8 cellular contexts compared by ENCODE assay signal in genomic region chr17:37527249-37527851, GRCh38. TPM values are rescaled to one million over a fixed set of nuclear protein-coding genes. Genes with fewer than 3 reads are reported as not detected.
DNase-seq lines count a peak whose midpoint lies in the region; ATAC-seq and TF ChIP-seq lines count a peak whose summit lies in the region.

No MANE protein-coding gene starts in this region.

- H2AK5ac ChIP-seq in mesenchymal stem cell (ENCODE audit: low read length, severe bottlenecking) = no peak overlapping the region

- no peak overlapping the region for H3K4ac ChIP-seq in mesenchymal stem cell (ENCODE audit: low read depth in 1 of 2, low read length in 2 of 2)

- H3K79me1 ChIP-seq in mesenchymal stem cell (replicated peaks; ENCODE audit: low read length, poor library complexity, severe bottlenecking) = peaks cover 14% of the 10 kb centered on the region

- CTCF ChIA-PET in activated CD4-positive, alpha-beta T cell treated with anti-CD3 and anti-CD28 coated beads for 36 hours (lab: Charles Lee) = interaction anchor here (0.6 to 2.1 kb wide), 21 partner anchors 8 to 289 kb away, joined by 3 to 8 read pairs (median 3); no protein-coding TSS in a partner anchor
- CTCF ChIA-PET in Panc1 (lab: Charles Lee) = interaction anchor here (1.1 kb wide), 1 partner anchor 56 kb away, joined by 3 read pairs; no protein-coding TSS in a partner anchor

- no peaks in the 10 kb centered on the region for H3K9me3 Mint-ChIP-seq in activated CD4-positive, alpha-beta T cell treated with anti-CD3 and anti-CD28 coated beads for 36 hours (ENCODE audit: low read depth)

- H3K4me1 ChIP-seq in Panc1 (ENCODE audit: control insufficient read depth, insufficient read depth, low read length) = no peaks in the 10 kb centered on the region
- no peaks in the 10 kb centered on the region for H3K4me1 ChIP-seq in colonic mucosa
- peaks cover 2% of the 10 kb centered on the region for H3K4me1 ChIP-seq in mesenchymal stem cell (ENCODE audit: control insufficient read depth, insufficient read depth, low read depth, low read length)

- H3K9ac ChIP-seq in colonic mucosa (ENCODE audit: low read depth in 2 of 2, low read length in 2 of 2) (no peak overlapping the region), mesenchymal stem cell (ENCODE audit: low read length) (no peak overlapping the region)

- H3K27ac ChIP-seq in Panc1 (ENCODE audit: low read length) (no peak overlapping the region), colonic mucosa (no peak overlapping the region), mesenchymal stem cell (ENCODE audit: low read length, poor library complexity, severe bottlenecking) (no peak overlapping the region)

- no peak overlapping the region for H2BK120ac ChIP-seq in mesenchymal stem cell (ENCODE audit: low read depth, low read length)

- no peak overlapping the region for H2BK5ac ChIP-seq in mesenchymal stem cell (ENCODE audit: low read depth, low read length, poor library complexity, severe bottlenecking)

- no peaks in the 10 kb centered on the region for H3K36me3 ChIP-seq in Panc1 (ENCODE audit: control insufficient read depth, insufficient read depth, low read length)
- H3K36me3 ChIP-seq in colonic mucosa = no peaks in the 10 kb centered on the region
- peaks cover 19 to 81% of the 10 kb centered on the region in 2 experiments for H3K36me3 ChIP-seq in mesenchymal stem cell (ENCODE audit: control insufficient read depth in 1 of 2, insufficient read depth in 2 of 2, low read depth in 1 of 2, low read length in 2 of 2)

- POLR2A ChIA-PET in activated CD4-positive, alpha-beta T cell treated with anti-CD3 and anti-CD28 coated beads for 36 hours (lab: Charles Lee) = interaction anchor here (0.6 kb wide), 1 partner anchor 23 kb away, joined by 3 read pairs; no protein-coding TSS in a partner anchor
- POLR2A ChIA-PET in Panc1 (lab: Charles Lee) = interaction anchor here (0.6 kb wide), 1 partner anchor 288 kb away, joined by 3 read pairs; no protein-coding TSS in a partner anchor

- H3K23ac ChIP-seq in mesenchymal stem cell (ENCODE audit: low read length in 2 of 2) = no peak overlapping the region

- 74% methylated on average over 2 of the region's 5 CpGs for WGBS in mesenchymal stem cell

- no peaks in the 10 kb centered on the region for H3K27me3 Mint-ChIP-seq in activated CD4-positive, alpha-beta T cell treated with anti-CD3 and anti-CD28 coated beads for 36 hours

- no peak overlapping the region for H3K4me2 ChIP-seq in mesenchymal stem cell (ENCODE audit: low read length, poor library complexity, severe bottlenecking)

- DNase-seq in activated CD4-positive, alpha-beta T cell treated with anti-CD3 and anti-CD28 coated beads for 36 hours = peak; percentile 25
- DNase-seq in activated CD4-positive, alpha-beta T cell treated with anti-CD3 and anti-CD28 coated beads for 1 hour = no peak
- DNase-seq in HT-29 (ENCODE audit: low spot score) (peak; percentile 87), Panc1 (ENCODE audit: low read depth, low spot score) (peak; percentile 13), colonic mucosa (peak; percentile 25), mesenchymal stem cell (peak; percentile 63), T1000 (lab: John Stamatoyannopoulos, UW) (no peak), NCI-H1048 (lab: John Stamatoyannopoulos, UW) (no peak)

- ATAC-seq in activated CD4-positive, alpha-beta T cell treated with anti-CD3 and anti-CD28 coated beads for 36 hours = peak; percentile 86
- ATAC-seq in Panc1 = peak; percentile 91

- no peak overlapping the region for H2BK15ac ChIP-seq in mesenchymal stem cell (ENCODE audit: low read depth, poor library complexity, severe bottlenecking)

- peaks cover 31% of the 10 kb centered on the region for H3K36me3 Mint-ChIP-seq in activated CD4-positive, alpha-beta T cell treated with anti-CD3 and anti-CD28 coated beads for 36 hours (ENCODE audit: low read depth)

- H3K9me3 ChIP-seq in Panc1 (ENCODE audit: control insufficient read depth, insufficient read depth, low read depth, low read length) = no peaks in the 10 kb centered on the region
- no peaks in the 10 kb centered on the region for H3K9me3 ChIP-seq in colonic mucosa
- H3K9me3 ChIP-seq in mesenchymal stem cell (ENCODE audit: control insufficient read depth, low read length) = no peaks in the 10 kb centered on the region

- H3K18ac ChIP-seq in mesenchymal stem cell (ENCODE audit: low read depth in 1 of 2, low read length in 2 of 2) = no peak overlapping the region

- H4K91ac ChIP-seq in mesenchymal stem cell (ENCODE audit: low read length) = no peak overlapping the region

- no peak overlapping the region for H4K8ac ChIP-seq in mesenchymal stem cell (ENCODE audit: low read length)

- in situ Hi-C loops in Panc1 (cut with HindIII; ENCODE audit: low pct_unique_long_range_greater_than_20kb, low sequenced_read_pairs) = no loop called here

- intact Hi-C loops in activated CD4-positive, alpha-beta T cell treated with anti-CD3 and anti-CD28 coated beads for 36 hours (cut with DNase I, micrococcal nuclease) = loop anchor here (1.0 to 5.0 kb wide), 6 partner anchors 80 to 289 kb away; partner anchors contain the start of gene SYNRG (in 2 of the 2)
- intact Hi-C loops in Panc1 (cut with micrococcal nuclease; ENCODE audit: unreplicated experiment) = no loop called here
- intact Hi-C loops in colonic mucosa (cut with DNase I) = no loop called here

- H3K4me3 Mint-ChIP-seq in activated CD4-positive, alpha-beta T cell treated with anti-CD3 and anti-CD28 coated beads for 36 hours = no peak overlapping the region

- no peak overlapping the region for H2BK12ac ChIP-seq in mesenchymal stem cell (ENCODE audit: low read length in 2 of 2)

- H3K4me1 Mint-ChIP-seq in activated CD4-positive, alpha-beta T cell treated with anti-CD3 and anti-CD28 coated beads for 36 hours = peaks cover 7% of the 10 kb centered on the region

- H3K27me3 ChIP-seq in Panc1 (ENCODE audit: control insufficient read depth, insufficient read depth, low read length) (no peaks in the 10 kb centered on the region), colonic mucosa (no peaks in the 10 kb centered on the region), mesenchymal stem cell (ENCODE audit: control insufficient read depth in 1 of 2, insufficient read depth in 1 of 2, low read length in 2 of 2) (no peaks in the 10 kb centered on the region)

- no peak overlapping the region for H3K27ac Mint-ChIP-seq in activated CD4-positive, alpha-beta T cell treated with anti-CD3 and anti-CD28 coated beads for 36 hours

- no peak overlapping the region for H3K4me3 ChIP-seq in Panc1 (ENCODE audit: low read depth in 2 of 2, low read length in 2 of 2)
- no peak overlapping the region for H3K4me3 ChIP-seq in colonic mucosa
- no peak overlapping the region for H3K4me3 ChIP-seq in mesenchymal stem cell (ENCODE audit: insufficient read depth in 1 of 2, low read depth in 1 of 2, low read length in 2 of 2)

- no peak overlapping the region for H2AFZ ChIP-seq in mesenchymal stem cell (ENCODE audit: low read depth, low read length)

- no peak overlapping the region for H3K14ac ChIP-seq in mesenchymal stem cell (ENCODE audit: low read length in 2 of 2)

- peak; percentile 71 for TF ChIP-seq CTCF in Panc1 (IDR thresholded peaks at IDR 0.05)
- TF ChIP-seq CTCF in colonic mucosa (IDR thresholded peaks at IDR 0.05) = peak; percentile 55

- BruUV-seq in Panc1 (replicated peaks; lab: Mats Ljungman, UMichigan) = no TSS peak

RNA-seq across cellular contexts. Expression of gene DUSP14, which starts 37.7 kb away (rescaled TPM):
- 10 to 100 TPM; 11.9 to 13.1 TPM for total RNA-seq in activated CD4-positive, alpha-beta T cell treated with anti-CD3 and anti-CD28 coated beads for 36 hours
- 64.2 and 71.4 TPM in 2 replicates for total RNA-seq in HT-29 (2014; rRNA removed; shearing (Covaris generic))
- total RNA-seq in Panc1 (2021; ENCODE audit: unreplicated experiment) (23.1 TPM), colonic mucosa (1 to 10 TPM; 2.2 to 3.0 TPM)
- 21.7 TPM for polyA plus RNA-seq in Panc1 (2012; ENCODE audit: insufficient read length)
- polyA plus RNA-seq in mesenchymal stem cell (2013, experiment 1 of 2) = 56.5 TPM
- 61.3 TPM for polyA plus RNA-seq in mesenchymal stem cell (2013, experiment 2 of 2)

Comparison
In these comparisons a context has a peak if more than half of its experiments do, and no peak if none do; other contexts are left out.
1. DNase-seq: peak in activated CD4-positive, alpha-beta T cell treated with anti-CD3 and anti-CD28 coated beads for 36 hours (single experiment), HT-29 (single experiment), Panc1 (single experiment), colonic mucosa (single experiment) and mesenchymal stem cell (single experiment); none in activated CD4-positive, alpha-beta T cell treated with anti-CD3 and anti-CD28 coated beads for 1 hour (single experiment), T1000 (single experiment) and NCI-H1048 (single experiment).
2. intact Hi-C loops: an anchor here in activated CD4-positive, alpha-beta T cell treated with anti-CD3 and anti-CD28 coated beads for 36 hours (1.0 to 5.0 kb wide); none called in Panc1 and colonic mucosa.